In genomic region chr15:63504247-63504978, GRCh38 we compare ENCODE assay signal across 1 cellular context.
TF ChIP-seq lines count a peak whose summit lies in the region.

USP3 (plus strand) TSS chr15:63504593; CDS start chr15:63504740, 147 bp downstream.

TF ChIP-seq in K562, 482 proteins besides CTCF, POLR2A, EP300 and RAD21 (continued from another document and continues in another):
- no peak for TF ChIP-seq SMARCE1 (IDR thresholded peaks at IDR 0.05)
- TF ChIP-seq HOMEZ (CRISPR knock-in tag; IDR thresholded peaks at IDR 0.05): no peak
- no peak for TF ChIP-seq YBX1 (IDR thresholded peaks at IDR 0.05)
- no peak for TF ChIP-seq HMBOX1 (IDR thresholded peaks at IDR 0.05)
- no peak for TF ChIP-seq ZC3H11A (IDR thresholded peaks at IDR 0.05; ENCODE audit: low read depth, low read length)
- peak; percentile 27; the same call in 1 of the 2 replicates for TF ChIP-seq MITF (IDR thresholded peaks at IDR 0.05)
- no peak for TF ChIP-seq RHOXF2B (CRISPR knock-in tag; conservative IDR thresholded peaks at IDR 0.05)
- TF ChIP-seq MCM5 (IDR thresholded peaks at IDR 0.05; ENCODE audit: low read depth): no peak
- TF ChIP-seq NCOA2 (IDR thresholded peaks at IDR 0.05; ENCODE audit: partially characterized antibody in 2 of 2): no peak
- no peak for TF ChIP-seq GTF2B (IDR thresholded peaks at IDR 0.05; ENCODE audit: extremely low read depth, insufficient read length)
- TF ChIP-seq ZNF778 (CRISPR knock-in tag; IDR thresholded peaks at IDR 0.05): no peak
- TF ChIP-seq IRF9 (tag; IDR thresholded peaks at IDR 0.05): no peak
- no peak for TF ChIP-seq HMG20B (CRISPR knock-in tag; IDR thresholded peaks at IDR 0.05)
- TF ChIP-seq ZKSCAN1 (IDR thresholded peaks at IDR 0.05; ENCODE audit: low read depth, low read length): no peak
- no peak for TF ChIP-seq ZNF217 (CRISPR knock-in tag; IDR thresholded peaks at IDR 0.05)
- 0 out of 4 replicates have a peak, but pooled peaks of 1 of the 2 experiments have one; percentile 62 for TF ChIP-seq ZMIZ1 (IDR thresholded peaks at IDR 0.05; ENCODE audit: low read depth in 2 of 2, low read length in 2 of 2)
- TF ChIP-seq ZBTB7A (IDR thresholded peaks at IDR 0.05; ENCODE audit: borderline replicate concordance, control insufficient read depth, low read depth, low read length): peak; percentile 78; the same call in 1 of the 2 replicates
- TF ChIP-seq NONO (IDR thresholded peaks at IDR 0.05; ENCODE audit: low read depth in 2 of 2, low read length in 1 of 2): no peak; a peak in 1 of 4 replicates
- TF ChIP-seq ZNF717 (CRISPR knock-in tag; IDR thresholded peaks at IDR 0.05): no peak
- no peak for TF ChIP-seq MCM3 (IDR thresholded peaks at IDR 0.05)
- TF ChIP-seq ZBTB43 (CRISPR knock-in tag; IDR thresholded peaks at IDR 0.05): peak; percentile 64; the same call in 1 of the 2 replicates
- TF ChIP-seq ELF4 (CRISPR knock-in tag; IDR thresholded peaks at IDR 0.05): no peak
- no peak for TF ChIP-seq COPS2 (conservative IDR thresholded peaks at IDR 0.05)
- no peak for TF ChIP-seq ZNF445 (CRISPR knock-in tag; IDR thresholded peaks at IDR 0.05; ENCODE audit: low read depth)
- no peak for TF ChIP-seq KAT8 (IDR thresholded peaks at IDR 0.05; ENCODE audit: low read depth)
- no peak; the same call in 1 of the 2 replicates for TF ChIP-seq CBFA2T3 (IDR thresholded peaks at IDR 0.05)
- TF ChIP-seq ILK (tag; IDR thresholded peaks at IDR 0.05; ENCODE audit: borderline replicate concordance, low read depth): no peak
- no peak for TF ChIP-seq CLOCK (CRISPR knock-in tag; IDR thresholded peaks at IDR 0.05; ENCODE audit: borderline replicate concordance)
- TF ChIP-seq RBM22 (IDR thresholded peaks at IDR 0.05; ENCODE audit: low read depth, low read length, poor library complexity, severe bottlenecking): peak; percentile 77
- TF ChIP-seq NRF1 (conservative IDR thresholded peaks at IDR 0.05 in 1 of 2, IDR thresholded peaks at IDR 0.05 in 1 of 2): 0 out of 4 replicates have a peak, but pooled peaks of 1 of the 2 experiments have one; percentile 1
- TF ChIP-seq BCOR (IDR thresholded peaks at IDR 0.05): peak; percentile 72
- no peak for TF ChIP-seq ZNF134 (CRISPR knock-in tag; conservative IDR thresholded peaks at IDR 0.05)
- TF ChIP-seq U2AF1 (optimal IDR thresholded peaks at IDR 0.05; ENCODE audit: low read depth, low read length): no peak
- no peak for TF ChIP-seq NR2C2 (CRISPR knock-in tag; IDR thresholded peaks at IDR 0.05)
- TF ChIP-seq NR2C2 (tag; IDR thresholded peaks at IDR 0.05): no peak
- peak; percentile 96 for TF ChIP-seq TOE1 (IDR thresholded peaks at IDR 0.05; ENCODE audit: borderline replicate concordance)
- no peak for TF ChIP-seq TOE1 (CRISPR knock-in tag; IDR thresholded peaks at IDR 0.05; ENCODE audit: borderline replicate concordance, low read depth)
- peak; percentile 50; the same call in 1 of the 2 replicates for TF ChIP-seq RREB1 (CRISPR knock-in tag; IDR thresholded peaks at IDR 0.05)
